Comparison of ENCODE assay signal across 19 cellular contexts in the genomic region with DNA sequence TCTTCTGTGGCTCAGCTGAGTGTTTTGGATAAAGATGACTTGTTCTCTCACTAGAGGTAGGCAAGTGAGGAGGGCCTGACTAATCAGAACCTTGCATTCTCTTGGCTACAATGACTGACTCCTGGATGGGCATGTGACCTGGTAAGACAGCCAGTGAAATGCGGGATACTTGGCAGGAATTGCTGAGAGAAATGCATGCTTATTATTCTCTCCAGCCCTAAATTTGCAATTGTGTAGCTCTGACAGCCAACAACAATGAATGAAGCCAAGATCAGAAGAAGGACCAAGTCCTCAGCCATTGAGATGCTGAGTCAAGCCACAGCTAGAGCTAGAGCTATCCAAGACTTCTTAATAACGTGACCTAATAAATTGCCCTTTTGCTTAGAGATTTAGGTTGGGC.
DNase-seq lines count a peak whose midpoint lies in the region; ATAC-seq, FAIRE-seq and TF ChIP-seq lines count a peak whose summit lies in the region.
"Had no signal": no experiment of that assay in that cellular context is flagged by ENCODE, and none has a peak within 500 bp of the region (broad histone marks: within the 10 kb centered on the region; RNA-seq: fewer than 3 reads in every experiment).

No MANE protein-coding gene starts in this region.

- H3K27ac ChIP-seq in HUES64 (ENCODE audit: low read depth, low read length) = peak overlapping the region; percentile 55; the same call in 1 of the 2 replicates
- H3K27ac ChIP-seq: RWPE1, SJSA1 had no signal

- H3K9me3 ChIP-seq in HUES64 (ENCODE audit: insufficient read depth, low read depth, low read length) = no peaks in the 10 kb centered on the region; the same call in 1 of the 2 replicates
- H3K9me3 ChIP-seq: BE2C had no signal

- H3K36me3 ChIP-seq in HUES64 (ENCODE audit: insufficient read depth, low read length) (no peaks in the 10 kb centered on the region), bronchial epithelial cell (ENCODE audit: control insufficient read depth, insufficient read depth, low read length) (no peaks in the 10 kb centered on the region)
- H3K36me3 ChIP-seq: BE2C, SJSA1 had no signal

- DNase-seq in bronchial epithelial cell (ENCODE audit: low read depth) (no peak), iPS DF 19.7 (ENCODE audit: low read depth, low spot score) (peak; percentile 45), putamen (ENCODE audit: low spot score) (peak; percentile 5), glomerular visceral epithelial cell (ENCODE audit: extremely low spot score) (no peak), posterior cingulate gyrus (no peak)
- DNase-seq in activated naive CD4-positive, alpha-beta T cell treated with anti-CD3 and anti-CD28 coated beads, Interleukin-2, amount 50 U/mL, for 72 hours (ENCODE audit: low spot score in 2 of 2) = no peak
- DNase-seq: BE2C; CD4-positive, alpha-beta T cell; DMS53; H9; NCI-H1417 treated with DMSO at 0.1 percent for 48 hours; NCI-H2029; NCI-H748 treated with DMSO at 0.1 percent for 48 hours; PC-3 had no signal

- TF ChIP-seq CTCF in bronchial epithelial cell (IDR thresholded peaks at IDR 0.05; ENCODE audit: insufficient read depth, low read length, severe bottlenecking) = no peak

- peaks cover 34% of the 10 kb centered on the region for H3K4me1 ChIP-seq in HUES64 (ENCODE audit: insufficient read depth, low read length)
- H3K4me1 ChIP-seq: SJSA1 had no signal

- no peak overlapping the region for H3K27ac Mint-ChIP-seq in activated naive CD4-positive, alpha-beta T cell treated with anti-CD3 and anti-CD28 coated beads, Interleukin-2, amount 50 U/mL, for 72 hours
- H3K27ac Mint-ChIP-seq: CD4-positive, alpha-beta T cell had no signal

- intact Hi-C loops in posterior cingulate gyrus (cut with DNase I) = no loop called here

- FAIRE-seq in bronchial epithelial cell (lab: Jason Lieb, UNC) = peak; percentile 13
- FAIRE-seq: K562 had no signal

- H3K9me3 Mint-ChIP-seq in activated naive CD4-positive, alpha-beta T cell treated with anti-CD3 and anti-CD28 coated beads, Interleukin-2, amount 50 U/mL, for 72 hours = peaks cover 10 to 14% of the 10 kb centered on the region in 2 donors
- H3K9me3 Mint-ChIP-seq: CD4-positive, alpha-beta T cell had no signal

- no peak for ATAC-seq in GM21786 (IDR thresholded peaks at IDR 0.05; ENCODE audit: unreplicated experiment)
- ATAC-seq in activated naive CD4-positive, alpha-beta T cell treated with anti-CD3 and anti-CD28 coated beads, Interleukin-2, amount 50 U/mL, for 72 hours = no peak
- ATAC-seq: K562, PC-3 had no signal

- H3K9ac ChIP-seq in HUES64 (ENCODE audit: low read depth, low read length) = no peak overlapping the region

- H3K4me3 ChIP-seq in HUES64 (ENCODE audit: low read length) (no peak overlapping the region), bronchial epithelial cell (ENCODE audit: low read depth, low read length) (no peak overlapping the region)
- H3K4me3 ChIP-seq: K562, SJSA1 had no signal

- H3K27me3 ChIP-seq in HUES64 (ENCODE audit: insufficient read depth, low read length) (no peaks in the 10 kb centered on the region), bronchial epithelial cell (ENCODE audit: control insufficient read depth, insufficient read depth, low read length) (no peaks in the 10 kb centered on the region)
- H3K27me3 ChIP-seq: BE2C, SJSA1 had no signal

- WGBS in HUES64 = 18% methylated on average over 2 of the region's 2 CpGs

- no peaks in the 10 kb centered on the region for H3K36me3 Mint-ChIP-seq in activated naive CD4-positive, alpha-beta T cell treated with anti-CD3 and anti-CD28 coated beads, Interleukin-2, amount 50 U/mL, for 72 hours

Comparison
In these comparisons a context has a peak if more than half of its experiments do, and no peak if none do; other contexts are left out.
1. DNase-seq: peak in iPS DF 19.7 (single experiment) and putamen (single experiment); none in bronchial epithelial cell (single experiment), glomerular visceral epithelial cell (single experiment), activated naive CD4-positive, alpha-beta T cell treated with anti-CD3 and anti-CD28 coated beads, Interleukin-2, amount 50 U/mL, for 72 hours (0 of 2) and posterior cingulate gyrus (0 of 10).